Comparison of ENCODE assay signal across 8 cellular contexts in the genomic region with DNA sequence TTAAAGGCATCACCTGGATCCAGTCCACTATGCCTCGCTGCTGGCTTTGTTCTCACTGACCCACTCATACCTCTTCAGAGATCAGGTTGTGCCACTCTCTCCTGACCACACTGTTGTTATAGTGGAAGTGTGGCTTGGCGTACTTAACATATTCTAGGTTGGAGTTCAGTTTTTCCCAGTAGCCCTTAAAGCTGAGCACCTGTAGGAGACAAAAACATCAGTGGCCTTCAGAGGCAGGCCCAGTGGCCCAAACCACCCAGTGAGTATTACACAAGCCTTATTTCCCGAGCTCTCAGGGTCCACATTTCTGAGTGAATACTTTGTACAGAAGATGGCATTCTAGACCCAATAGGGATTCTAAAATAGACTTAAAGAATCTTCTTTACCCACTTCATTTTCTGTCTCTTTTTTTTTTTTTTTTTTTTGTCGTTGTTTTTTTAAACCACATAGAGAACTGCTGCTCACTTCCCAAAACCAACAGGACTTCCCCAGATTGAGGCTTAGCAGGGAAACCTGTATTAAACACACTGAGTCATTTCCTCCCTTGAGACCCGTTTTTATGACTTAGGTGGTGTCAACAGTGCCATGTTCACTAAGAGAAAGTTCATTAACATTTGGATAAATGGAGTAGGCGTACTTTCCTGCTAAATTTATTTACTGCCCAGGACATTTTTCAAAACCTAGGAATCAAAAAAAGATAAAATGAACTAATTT.
DNase-seq lines count a peak whose midpoint lies in the region; ATAC-seq, FAIRE-seq and TF ChIP-seq lines count a peak whose summit lies in the region.

No MANE protein-coding gene starts in this region.

- no peaks in the 10 kb centered on the region for H3K27me3 ChIP-seq in upper lobe of right lung

- H3K27ac ChIP-seq in upper lobe of right lung: peak overlapping the region; percentile 11

- H3K4me1 ChIP-seq in upper lobe of right lung: peaks cover 37% of the 10 kb centered on the region

- intact Hi-C loops in upper lobe of right lung (cut with DNase I): no loop called here

- peaks cover 38 to 47% of the 10 kb centered on the region in 2 donors for H3K4me1 Mint-ChIP-seq in effector memory CD8-positive, alpha-beta T cell (ENCODE audit: low read depth in 2 of 2)
- H3K4me1 Mint-ChIP-seq in mesothelial cell of epicardium: peaks cover 16% of the 10 kb centered on the region
- peaks cover 5% of the 10 kb centered on the region for H3K4me1 Mint-ChIP-seq in type B pancreatic cell (ENCODE audit: unreplicated experiment)

- no peak for DNase-seq in GM18507 (ENCODE audit: extremely low spot score, insufficient read length, low read depth)
- DNase-seq in H4 (ENCODE audit: low spot score): peak; percentile 81
- DNase-seq in NCI-H2029 (lab: John Stamatoyannopoulos, UW): peak; percentile 68
- DNase-seq in effector memory CD8-positive, alpha-beta T cell: no peak
- DNase-seq in upper lobe of right lung: no peak
- DNase-seq in mesothelial cell of epicardium (ENCODE audit: low spot score in 2 of 2, unreplicated experiment in 2 of 2): no peak
- no peak for DNase-seq in mesenteric fat pad (ENCODE audit: low spot score)
- no peak for DNase-seq in type B pancreatic cell (ENCODE audit: extremely low spot score, unreplicated experiment)

- H3K36me3 Mint-ChIP-seq in effector memory CD8-positive, alpha-beta T cell (ENCODE audit: insufficient read depth): peaks cover 9% of the 10 kb centered on the region
- H3K36me3 Mint-ChIP-seq in mesothelial cell of epicardium: peaks cover 2% of the 10 kb centered on the region
- no peaks in the 10 kb centered on the region for H3K36me3 Mint-ChIP-seq in type B pancreatic cell

- H3K27ac Mint-ChIP-seq in effector memory CD8-positive, alpha-beta T cell: peak overlapping the region; percentile 13 to 93
- H3K27ac Mint-ChIP-seq in mesothelial cell of epicardium: no peak overlapping the region
- H3K27ac Mint-ChIP-seq in type B pancreatic cell: no peak overlapping the region

- no peaks in the 10 kb centered on the region for H3K9me3 ChIP-seq in upper lobe of right lung

- peak; percentile 81 for FAIRE-seq in GM18507 (lab: Jason Lieb, UNC)

- peak overlapping the region; percentile 9 to 46 for H3K4me3 Mint-ChIP-seq in effector memory CD8-positive, alpha-beta T cell
- H3K4me3 Mint-ChIP-seq in mesothelial cell of epicardium (no peak overlapping the region), type B pancreatic cell (no peak overlapping the region)

- no peaks in the 10 kb centered on the region for H3K9me3 Mint-ChIP-seq in effector memory CD8-positive, alpha-beta T cell
- H3K9me3 Mint-ChIP-seq in mesothelial cell of epicardium (no peaks in the 10 kb centered on the region), type B pancreatic cell (no peaks in the 10 kb centered on the region)

- no peak overlapping the region for H3K4me3 ChIP-seq in upper lobe of right lung

- peak; percentile 52 for ATAC-seq in effector memory CD8-positive, alpha-beta T cell (replicated peaks)
- ATAC-seq in upper lobe of right lung: peak; percentile 71

- TF ChIP-seq CTCF in upper lobe of right lung (IDR thresholded peaks at IDR 0.05): no peak
- TF ChIP-seq CTCF in mesothelial cell of epicardium (IDR thresholded peaks at IDR 0.05; ENCODE audit: unreplicated experiment): no peak
- TF ChIP-seq CTCF in type B pancreatic cell (conservative IDR thresholded peaks at IDR 0.05): no peak

- no peaks in the 10 kb centered on the region for H3K36me3 ChIP-seq in upper lobe of right lung

- H3K27me3 Mint-ChIP-seq in effector memory CD8-positive, alpha-beta T cell: no peaks in the 10 kb centered on the region
- H3K27me3 Mint-ChIP-seq in mesothelial cell of epicardium (ENCODE audit: low read depth) (no peaks in the 10 kb centered on the region), type B pancreatic cell (no peaks in the 10 kb centered on the region)

Comparison
In these comparisons a context has a peak if more than half of its experiments do, and no peak if none do; other contexts are left out.
1. DNase-seq: peak in H4 (single experiment) and NCI-H2029 (single experiment); none in GM18507 (single experiment), effector memory CD8-positive, alpha-beta T cell (0 of 3), upper lobe of right lung (single experiment), mesothelial cell of epicardium (0 of 2), mesenteric fat pad (single experiment) and type B pancreatic cell (single experiment).
2. H3K27ac Mint-ChIP-seq: peak in effector memory CD8-positive, alpha-beta T cell (2 of 2); none in mesothelial cell of epicardium (single experiment) and type B pancreatic cell (single experiment).
3. H3K4me3 Mint-ChIP-seq: peak in effector memory CD8-positive, alpha-beta T cell (2 of 2); none in mesothelial cell of epicardium (single experiment) and type B pancreatic cell (single experiment).